16 cellular contexts compared by ENCODE assay signal in genomic region chr1:67555487-67556296, GRCh38.
DNase-seq lines count a peak whose midpoint lies in the region; ATAC-seq and TF ChIP-seq lines count a peak whose summit lies in the region.
"Had no signal": no experiment of that assay in that cellular context is flagged by ENCODE, and none has a peak within 500 bp of the region (broad histone marks: within the 10 kb centered on the region; RNA-seq: fewer than 3 reads in every experiment).

No MANE protein-coding gene starts in this region.

- H3K36me3 Mint-ChIP-seq in WTC11 = no peaks in the 10 kb centered on the region
- H3K36me3 Mint-ChIP-seq in type B pancreatic cell = no peaks in the 10 kb centered on the region
- H3K36me3 Mint-ChIP-seq in activated T-cell treated with anti-CD3 and anti-CD28 coated beads, Interleukin-2, amount 50 U/mL, for 24 hours (ENCODE audit: low read depth) = no peaks in the 10 kb centered on the region

- CTCF ChIA-PET in WTC11 (lab: Charles Lee) = interaction anchor here (1.1 to 3.4 kb wide), 4 partner anchors 23 to 211 kb away, joined by 3 to 13 read pairs (median 4); no protein-coding TSS in a partner anchor

- H3K27me3 Mint-ChIP-seq in WTC11 (ENCODE audit: low read depth) = no peaks in the 10 kb centered on the region; the same call in 1 of the 2 replicates
- H3K27me3 Mint-ChIP-seq in type B pancreatic cell = no peaks in the 10 kb centered on the region
- peaks cover 9% of the 10 kb centered on the region for H3K27me3 Mint-ChIP-seq in activated T-cell treated with anti-CD3 and anti-CD28 coated beads, Interleukin-2, amount 50 U/mL, for 24 hours

- H3K9me3 Mint-ChIP-seq in WTC11 (no peaks in the 10 kb centered on the region), type B pancreatic cell (no peaks in the 10 kb centered on the region)
- H3K9me3 Mint-ChIP-seq in activated T-cell treated with anti-CD3 and anti-CD28 coated beads, Interleukin-2, amount 50 U/mL, for 24 hours = no peaks in the 10 kb centered on the region

- no peaks in the 10 kb centered on the region for H3K9me3 ChIP-seq in left lung
- H3K9me3 ChIP-seq: ovary had no signal

- no peak overlapping the region for H3K4me3 Mint-ChIP-seq in WTC11
- H3K4me3 Mint-ChIP-seq in type B pancreatic cell = no peak overlapping the region
- H3K4me3 Mint-ChIP-seq in activated T-cell treated with anti-CD3 and anti-CD28 coated beads, Interleukin-2, amount 50 U/mL, for 24 hours = no peak overlapping the region

- peaks cover 0 to 12% of the 10 kb centered on the region in 2 donors for H3K4me1 ChIP-seq in left lung

- H3K36me3 ChIP-seq in left lung = no peaks in the 10 kb centered on the region
- H3K36me3 ChIP-seq: ovary had no signal

- POLR2A ChIA-PET in WTC11 (lab: Charles Lee) = no interaction called here

- H3K27ac Mint-ChIP-seq in WTC11 = no peak overlapping the region
- H3K27ac Mint-ChIP-seq in type B pancreatic cell = peak overlapping the region; percentile 8
- no peak overlapping the region for H3K27ac Mint-ChIP-seq in activated T-cell treated with anti-CD3 and anti-CD28 coated beads, Interleukin-2, amount 50 U/mL, for 24 hours

- ATAC-seq in WTC11 (peak; percentile 83), left lung (peak; percentile 36), HG03342 (IDR thresholded peaks at IDR 0.05; ENCODE audit: unreplicated experiment) (no peak)

- H3K27ac ChIP-seq in left lung = no peak overlapping the region
- H3K27ac ChIP-seq: C4-2B, coronary artery, ovary had no signal

- peak in 2 of 3 experiments; percentile 10 to 19 for DNase-seq in NCI-H1417 (lab: John Stamatoyannopoulos, UW)
- DNase-seq in NCI-H1417 treated with DMSO at 0.1 percent for 48 hours (lab: John Stamatoyannopoulos, UW) = no peak
- peak; percentile 48 for DNase-seq in WTC11 (ENCODE audit: low spot score)
- DNase-seq in left lung = no peak
- no peak for DNase-seq in type B pancreatic cell (ENCODE audit: extremely low spot score, unreplicated experiment)
- no peak for DNase-seq in erythroblast (lab: John Stamatoyannopoulos, UW)
- no peak for DNase-seq in activated T-cell treated with anti-CD3 and anti-CD28 coated beads, Interleukin-2, amount 50 U/mL, for 24 hours
- DNase-seq: 8988T; activated CD4-positive, alpha-beta T cell treated with anti-CD3 and anti-CD28 coated beads for 48 hours; activated CD8-positive, alpha-beta memory T cell treated with anti-CD3 and anti-CD28 coated beads, Interleukin-2, amount 50 U/mL, for 48 hours; activated naive CD4-positive, alpha-beta T cell treated with Interleukin-2 at 50 U/mL for 16 hours; NCI-H2227 treated with DMSO at 0.1 percent for 48 hours; ovary had no signal

- peaks cover 3% of the 10 kb centered on the region; the same call in 1 of the 2 replicates for H3K4me1 Mint-ChIP-seq in WTC11
- H3K4me1 Mint-ChIP-seq in type B pancreatic cell (ENCODE audit: unreplicated experiment) = peaks cover 8% of the 10 kb centered on the region
- H3K4me1 Mint-ChIP-seq in activated T-cell treated with anti-CD3 and anti-CD28 coated beads, Interleukin-2, amount 50 U/mL, for 24 hours (ENCODE audit: low read depth) = no peaks in the 10 kb centered on the region

- intact Hi-C loops in left lung (cut with DNase I) = no loop called here

- no peaks in the 10 kb centered on the region for H3K27me3 ChIP-seq in left lung
- H3K27me3 ChIP-seq: ovary had no signal

- no peak for TF ChIP-seq CTCF in WTC11 (IDR thresholded peaks at IDR 0.05)
- TF ChIP-seq CTCF in left lung (IDR thresholded peaks at IDR 0.05) = no peak
- no peak for TF ChIP-seq CTCF in type B pancreatic cell (conservative IDR thresholded peaks at IDR 0.05)

- H3K4me3 ChIP-seq in left lung = no peak overlapping the region
- H3K4me3 ChIP-seq: coronary artery, ovary had no signal

- no peak for TF ChIP-seq POLR2A in erythroblast (IDR thresholded peaks at IDR 0.05; ENCODE audit: low read length)

TF ChIP-seq in WTC11, 78 proteins besides CTCF, POLR2A, EP300 and RAD21:
- TF ChIP-seq HMGXB4 (CRISPR knock-in tag; IDR thresholded peaks at IDR 0.05) (no peak), ZNF416 (CRISPR knock-in tag; IDR thresholded peaks at IDR 0.05) (no peak), ZNF121 (CRISPR knock-in tag; IDR thresholded peaks at IDR 0.05) (peak; percentile 92)

Comparison
In these comparisons a context has a peak if more than half of its experiments do, and no peak if none do; other contexts are left out.
1. DNase-seq: peak in NCI-H1417 (2 of 3) and WTC11 (single experiment); none in NCI-H1417 treated with DMSO at 0.1 percent for 48 hours (single experiment), left lung (0 of 2), type B pancreatic cell (single experiment), erythroblast (0 of 2) and activated T-cell treated with anti-CD3 and anti-CD28 coated beads, Interleukin-2, amount 50 U/mL, for 24 hours (single experiment).